16 cellular contexts compared by ENCODE assay signal in the genomic region with DNA sequence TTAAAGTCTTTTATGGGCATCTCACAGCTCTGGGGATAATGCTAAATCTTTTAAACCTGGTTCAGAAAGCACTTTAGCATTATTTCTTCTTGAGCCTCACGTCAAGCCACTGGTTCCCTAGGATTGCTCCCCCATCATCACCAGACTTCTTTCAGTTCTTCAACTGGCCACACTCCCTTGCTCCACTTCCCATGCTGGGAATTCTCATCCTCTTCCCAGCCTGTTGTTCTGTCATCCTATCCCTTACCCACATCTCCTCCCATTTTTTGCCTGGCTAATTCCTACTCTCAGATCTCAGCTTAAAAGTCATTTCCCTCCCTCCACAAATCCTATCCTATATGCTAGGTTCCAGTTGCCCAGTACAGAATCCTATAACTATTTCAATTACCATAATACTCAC.
"Had no signal": no experiment of that assay in that cellular context is flagged by ENCODE, and none has a peak within 500 bp of the region (broad histone marks: within the 10 kb centered on the region; RNA-seq: fewer than 3 reads in every experiment).

No MANE protein-coding gene starts in this region.

- H3K27ac Mint-ChIP-seq: activated naive CD4-positive, alpha-beta T cell treated with anti-CD3 and anti-CD28 coated beads, Interleukin-2, amount 10 ng/mL, durations not matched to agents 7 days and 5 days; progenitor cell of endocrine pancreas; stimulated activated naive CD8-positive, alpha-beta T cell treated with anti-CD3 and anti-CD28 coated beads, Interleukin-15, Interleukin-2, amounts not matched to agents 100 ng/mL and 50 ng/mL, for 24 hours had no signal

- H3K36me3 Mint-ChIP-seq: activated naive CD4-positive, alpha-beta T cell treated with anti-CD3 and anti-CD28 coated beads, Interleukin-2, amount 10 ng/mL, durations not matched to agents 7 days and 5 days had no signal

- H3K9me3 Mint-ChIP-seq: activated naive CD4-positive, alpha-beta T cell treated with anti-CD3 and anti-CD28 coated beads, Interleukin-2, amount 10 ng/mL, durations not matched to agents 7 days and 5 days; nephron; stimulated activated naive CD8-positive, alpha-beta T cell treated with anti-CD3 and anti-CD28 coated beads, Interleukin-15, Interleukin-2, amounts not matched to agents 100 ng/mL and 50 ng/mL, for 24 hours had no signal

- FAIRE-seq: colon, endometrium, keratinocyte had no signal

- H3K4me1 Mint-ChIP-seq: activated naive CD4-positive, alpha-beta T cell treated with anti-CD3 and anti-CD28 coated beads, Interleukin-2, amount 10 ng/mL, durations not matched to agents 7 days and 5 days had no signal

- H3K9me3 ChIP-seq: right atrium auricular region, spleen had no signal

- DNase-seq: activated CD4-positive, alpha-beta T cell treated with anti-CD3 and anti-CD28 coated beads, Interleukin-2, amount 50 U/mL, for 48 hours; activated naive CD4-positive, alpha-beta T cell treated with anti-CD3 and anti-CD28 coated beads, Interleukin-2, amount 10 ng/mL, durations not matched to agents 7 days and 5 days; left ventricle myocardium superior; mesendoderm; occipital lobe; spleen; T-helper 1 cell had no signal

- H3K4me3 Mint-ChIP-seq: activated naive CD4-positive, alpha-beta T cell treated with anti-CD3 and anti-CD28 coated beads, Interleukin-2, amount 10 ng/mL, durations not matched to agents 7 days and 5 days; nephron; stimulated activated naive CD8-positive, alpha-beta T cell treated with anti-CD3 and anti-CD28 coated beads, Interleukin-15, Interleukin-2, amounts not matched to agents 100 ng/mL and 50 ng/mL, for 24 hours had no signal

- H2AFZ ChIP-seq: hepatocyte had no signal

- H3K27me3 Mint-ChIP-seq: progenitor cell of endocrine pancreas had no signal

- H3K4me3 ChIP-seq: cardiac muscle cell, hepatocyte, right atrium auricular region, spleen had no signal

- H3K4me2 ChIP-seq: hepatocyte had no signal

- H3K27me3 ChIP-seq: cardiac muscle cell, hepatocyte, right atrium auricular region, spleen had no signal

- H3K27ac ChIP-seq: hepatocyte, right atrium auricular region, spleen had no signal

- H3K36me3 ChIP-seq: cardiac muscle cell, right atrium auricular region, spleen had no signal
